ENCODE assay signal across 13 cellular contexts in genomic region chr18:63142502-63143045, GRCh38.
A peak's percentile ranks its signal among the peaks of the same experiment; 100 is the strongest.
DNase-seq lines count a peak whose midpoint lies in the region; ATAC-seq and TF ChIP-seq lines count a peak whose summit lies in the region.
"Had no signal": no experiment of that assay in that cellular context is flagged by ENCODE, and none has a peak within 500 bp of the region (broad histone marks: within the 10 kb centered on the region; RNA-seq: fewer than 3 reads in every experiment).

No MANE protein-coding gene starts in this region.

- WGBS in heart left ventricle, 4 donors: 60 to 75% (median 66%) methylated on average over 5 of the region's 5 CpGs

- H3K27me3 Mint-ChIP-seq in activated T-helper 1 cell treated with anti-CD3 and anti-CD28 coated beads, Interleukin-12 subunit alpha, Interleukin-12 subunit beta, Interleukin-2, Interleukin-4 antibody, amounts not matched to agents 30 ng/mL and 10 ng/mL and 1 ng/mL, durations not matched to agents 14 hours and 24 hours and 36 hours (ENCODE audit: insufficient read depth): no peaks in the 10 kb centered on the region
- no peaks in the 10 kb centered on the region for H3K27me3 Mint-ChIP-seq in naive thymus-derived CD4-positive, alpha-beta T cell

- DNase-seq in GM12864 (ENCODE audit: low read depth) (no peak), HT-29 (ENCODE audit: low spot score) (no peak), heart left ventricle (no peak), iPS-NIHi7 (ENCODE audit: extremely low spot score) (no peak)
- DNase-seq in activated T-helper 1 cell treated with anti-CD3 and anti-CD28 coated beads, Interleukin-12 subunit alpha, Interleukin-12 subunit beta, Interleukin-2, Interleukin-4 antibody, amounts not matched to agents 30 ng/mL and 10 ng/mL and 1 ng/mL, durations not matched to agents 14 hours and 24 hours and 36 hours (ENCODE audit: low spot score): no peak
- no peak for DNase-seq in naive thymus-derived CD4-positive, alpha-beta T cell
- DNase-seq in stimulated activated CD4-positive, alpha-beta T cell treated with anti-CD3 and anti-CD28 coated beads, Interleukin-15, amount 100 ng/mL, for 24 hours: no peak
- DNase-seq: effector memory CD4-positive, alpha-beta T cell; NCI-H187 treated with DMSO at 0.1 percent for 48 hours had no signal

- ATAC-seq in naive thymus-derived CD4-positive, alpha-beta T cell: no peak
- ATAC-seq in heart left ventricle: no peak
- ATAC-seq: GM23338 had no signal

- TF ChIP-seq CTCF in GM12864 (IDR thresholded peaks at IDR 0.05; ENCODE audit: low read depth, low read length, missing control alignments): no peak
- no peak for TF ChIP-seq CTCF in heart left ventricle (IDR thresholded peaks at IDR 0.05)

- peak overlapping the region; percentile 13 to 88 (median 77); a peak in 21 of 22 replicates for H3K27ac ChIP-seq in BLaER1 treated with 17β-estradiol and CSF1 and Interleukin-3, amounts not matched to agents 10 nM and 100 nM
- no peak overlapping the region for H3K27ac ChIP-seq in naive thymus-derived CD4-positive, alpha-beta T cell (ENCODE audit: low read depth, low read length)
- H3K27ac ChIP-seq in heart left ventricle: peak overlapping the region in 4 of 12 donors; percentile 4 to 55 (median 14)
- H3K27ac ChIP-seq: RWPE1, upper lobe of left lung had no signal

- H4K20me1 ChIP-seq in BLaER1 treated with 17β-estradiol and CSF1 and Interleukin-3, amounts not matched to agents 10 nM and 100 nM: peaks cover 0 to 9% (median 0%) of the 10 kb centered on the region in 11 experiments; a peak in 2 of 22 replicates

- H3K4me3 Mint-ChIP-seq in activated T-helper 1 cell treated with anti-CD3 and anti-CD28 coated beads, Interleukin-12 subunit alpha, Interleukin-12 subunit beta, Interleukin-2, Interleukin-4 antibody, amounts not matched to agents 30 ng/mL and 10 ng/mL and 1 ng/mL, durations not matched to agents 14 hours and 24 hours and 36 hours: no peak overlapping the region
- H3K4me3 Mint-ChIP-seq in naive thymus-derived CD4-positive, alpha-beta T cell: peak overlapping the region in 1 of 10 donors; percentile 16
- H3K4me3 Mint-ChIP-seq: GM23338 had no signal

- POLR2A ChIA-PET in naive thymus-derived CD4-positive, alpha-beta T cell (lab: Charles Lee): interaction anchor here (0.7 to 4.8 kb wide), 5 partner anchors 8 to 176 kb away, joined by 3 to 26 read pairs (median 4); partner anchors contain the start of gene BCL2

- no peaks in the 10 kb centered on the region for H3K27me3 ChIP-seq in BLaER1 treated with 17β-estradiol and CSF1 and Interleukin-3, amounts not matched to agents 10 nM and 100 nM
- H3K27me3 ChIP-seq in naive thymus-derived CD4-positive, alpha-beta T cell (ENCODE audit: control insufficient read depth in 2 of 2, insufficient read depth in 2 of 2, low read length in 2 of 2): no peaks in the 10 kb centered on the region
- H3K27me3 ChIP-seq in heart left ventricle: no peaks in the 10 kb centered on the region
- H3K27me3 ChIP-seq: upper lobe of left lung had no signal

- peaks cover 49% of the 10 kb centered on the region for H3K4me1 Mint-ChIP-seq in activated T-helper 1 cell treated with anti-CD3 and anti-CD28 coated beads, Interleukin-12 subunit alpha, Interleukin-12 subunit beta, Interleukin-2, Interleukin-4 antibody, amounts not matched to agents 30 ng/mL and 10 ng/mL and 1 ng/mL, durations not matched to agents 14 hours and 24 hours and 36 hours (ENCODE audit: low read depth)
- peaks cover 48 to 79% (median 68%) of the 10 kb centered on the region in 7 donors for H3K4me1 Mint-ChIP-seq in naive thymus-derived CD4-positive, alpha-beta T cell

- peaks cover 0 to 21% (median 13%) of the 10 kb centered on the region in 11 experiments; a peak in 13 of 22 replicates for H3K9me3 ChIP-seq in BLaER1 treated with 17β-estradiol and CSF1 and Interleukin-3, amounts not matched to agents 10 nM and 100 nM (replicated peaks in 1 of 11)
- H3K9me3 ChIP-seq in naive thymus-derived CD4-positive, alpha-beta T cell (ENCODE audit: control insufficient read depth in 2 of 3, low read length in 3 of 3): no peaks in the 10 kb centered on the region
- no peaks in the 10 kb centered on the region for H3K9me3 ChIP-seq in heart left ventricle
- H3K9me3 ChIP-seq: upper lobe of left lung had no signal

- peak overlapping the region; percentile 28 to 55 (median 42); a peak in 19 of 20 replicates for H3K4me3 ChIP-seq in BLaER1 treated with 17β-estradiol and CSF1 and Interleukin-3, amounts not matched to agents 10 nM and 100 nM
- H3K4me3 ChIP-seq in GM12864 (ENCODE audit: low read depth, low read length) (peak overlapping the region; percentile 12; the same call in 1 of the 2 replicates), heart left ventricle (no peak overlapping the region)
- H3K4me3 ChIP-seq in naive thymus-derived CD4-positive, alpha-beta T cell (ENCODE audit: low read length): no peak overlapping the region
- H3K4me3 ChIP-seq: GM23338, upper lobe of left lung had no signal

- H3K4me1 ChIP-seq in BLaER1 treated with 17β-estradiol and CSF1 and Interleukin-3, amounts not matched to agents 10 nM and 100 nM: peaks cover 88 to 100% (median 100%) of the 10 kb centered on the region in 10 experiments
- H3K4me1 ChIP-seq in naive thymus-derived CD4-positive, alpha-beta T cell (ENCODE audit: control insufficient read depth in 2 of 2, insufficient read depth in 2 of 2, low read length in 2 of 2): peaks cover 22 to 23% of the 10 kb centered on the region in 2 donors
- peaks cover 0 to 61% (median 26%) of the 10 kb centered on the region in 12 donors for H3K4me1 ChIP-seq in heart left ventricle

- intact Hi-C loops in activated T-helper 1 cell treated with anti-CD3 and anti-CD28 coated beads, Interleukin-12 subunit alpha, Interleukin-12 subunit beta, Interleukin-2, Interleukin-4 antibody, amounts not matched to agents 30 ng/mL and 10 ng/mL and 1 ng/mL, durations not matched to agents 14 hours and 24 hours and 36 hours (cut with micrococcal nuclease): no loop called here
- intact Hi-C loops in naive thymus-derived CD4-positive, alpha-beta T cell (cut with micrococcal nuclease): no loop called here
- intact Hi-C loops in heart left ventricle (cut with DNase I): no loop called here

- peak overlapping the region; percentile 85 to 97 (median 92) for H3K4me2 ChIP-seq in BLaER1 treated with 17β-estradiol and CSF1 and Interleukin-3, amounts not matched to agents 10 nM and 100 nM
- H3K4me2 ChIP-seq: GM23338 had no signal

- peaks cover 36% of the 10 kb centered on the region for H3K36me3 Mint-ChIP-seq in activated T-helper 1 cell treated with anti-CD3 and anti-CD28 coated beads, Interleukin-12 subunit alpha, Interleukin-12 subunit beta, Interleukin-2, Interleukin-4 antibody, amounts not matched to agents 30 ng/mL and 10 ng/mL and 1 ng/mL, durations not matched to agents 14 hours and 24 hours and 36 hours (ENCODE audit: low read depth)
- peaks cover 6 to 42% (median 28%) of the 10 kb centered on the region in 5 donors for H3K36me3 Mint-ChIP-seq in naive thymus-derived CD4-positive, alpha-beta T cell

- H3K9ac ChIP-seq in BLaER1 treated with 17β-estradiol and CSF1 and Interleukin-3, amounts not matched to agents 10 nM and 100 nM: peak overlapping the region; percentile 47 to 74 (median 63); a peak in 21 of 22 replicates

- no peak for TF ChIP-seq POLR2A in heart left ventricle (IDR thresholded peaks at IDR 0.05)

- CTCF ChIA-PET in naive thymus-derived CD4-positive, alpha-beta T cell (lab: Charles Lee): interaction anchor here (1.0 to 4.6 kb wide), 3 partner anchors 11 to 175 kb away, joined by 4 to 21 read pairs (median 6); no protein-coding TSS in a partner anchor

- peaks cover 0 to 17% (median 7%) of the 10 kb centered on the region in 11 experiments; a peak in 6 of 22 replicates for H3K36me3 ChIP-seq in BLaER1 treated with 17β-estradiol and CSF1 and Interleukin-3, amounts not matched to agents 10 nM and 100 nM
- peaks cover 0 to 12% (median 0%) of the 10 kb centered on the region in 3 experiments for H3K36me3 ChIP-seq in naive thymus-derived CD4-positive, alpha-beta T cell (ENCODE audit: control insufficient read depth in 2 of 3, insufficient read depth in 3 of 3, low read length in 3 of 3)
- no peaks in the 10 kb centered on the region for H3K36me3 ChIP-seq in heart left ventricle
- H3K36me3 ChIP-seq: upper lobe of left lung had no signal

- H3K27ac Mint-ChIP-seq in activated T-helper 1 cell treated with anti-CD3 and anti-CD28 coated beads, Interleukin-12 subunit alpha, Interleukin-12 subunit beta, Interleukin-2, Interleukin-4 antibody, amounts not matched to agents 30 ng/mL and 10 ng/mL and 1 ng/mL, durations not matched to agents 14 hours and 24 hours and 36 hours: peak overlapping the region; percentile 47
- H3K27ac Mint-ChIP-seq in naive thymus-derived CD4-positive, alpha-beta T cell: peak overlapping the region in 7 of 9 donors; percentile 0 to 70 (median 36)
- H3K27ac Mint-ChIP-seq: GM23338 had no signal

- H3K9me3 Mint-ChIP-seq in activated T-helper 1 cell treated with anti-CD3 and anti-CD28 coated beads, Interleukin-12 subunit alpha, Interleukin-12 subunit beta, Interleukin-2, Interleukin-4 antibody, amounts not matched to agents 30 ng/mL and 10 ng/mL and 1 ng/mL, durations not matched to agents 14 hours and 24 hours and 36 hours: no peaks in the 10 kb centered on the region
- peaks cover 0 to 3% (median 0%) of the 10 kb centered on the region in 11 donors for H3K9me3 Mint-ChIP-seq in naive thymus-derived CD4-positive, alpha-beta T cell
- H3K9me3 Mint-ChIP-seq: GM23338 had no signal

Comparison
In these comparisons a context has a peak if more than half of its experiments do, and no peak if none do; other contexts are left out.
1. H3K4me3 ChIP-seq: peak in BLaER1 treated with 17β-estradiol and CSF1 and Interleukin-3, amounts not matched to agents 10 nM and 100 nM (10 of 10) and GM12864 (single experiment); none in naive thymus-derived CD4-positive, alpha-beta T cell (single experiment) and heart left ventricle (0 of 12).